8 cellular contexts compared by ENCODE assay signal in genomic region chr11:118145285-118146227, GRCh38. TPM values are rescaled to one million over a fixed set of nuclear protein-coding genes. Genes with fewer than 3 reads are reported as not detected.
DNase-seq lines count a peak whose midpoint lies in the region; ATAC-seq and TF ChIP-seq lines count a peak whose summit lies in the region.

No MANE protein-coding gene starts in this region.

- peak overlapping the region; percentile 50 for H3K4me3 ChIP-seq in LNCaP clone FGC (ENCODE audit: low read depth, low read length)
- H3K4me3 ChIP-seq in SJCRH30: peak overlapping the region; percentile 49
- peak overlapping the region; percentile 38 to 69 for H3K4me3 ChIP-seq in gastroesophageal sphincter
- peak overlapping the region; percentile 76 to 98 for H3K4me3 ChIP-seq in neutrophil (ENCODE audit: low read depth in 1 of 2, low read length in 1 of 2)

- no CpG with 5 or more reads among the region's 78 CpGs for WGBS in gastroesophageal sphincter (ENCODE audit: low coverage in 1 of 2), 2 donors

- H3K4me1 ChIP-seq in SJCRH30 (no peaks in the 10 kb centered on the region), gastroesophageal sphincter (peaks cover 0 to 21% (median 7%) of the 10 kb centered on the region in 3 donors), neutrophil (ENCODE audit: control insufficient read depth in 1 of 2, insufficient read depth in 1 of 2, low read depth in 1 of 2, low read length in 1 of 2) (peaks cover 24 to 31% of the 10 kb centered on the region in 2 experiments)

- no peak for TF ChIP-seq POLR2A in gastroesophageal sphincter (IDR thresholded peaks at IDR 0.05)

- peak; percentile 80 for DNase-seq in DMS153 (lab: John Stamatoyannopoulos, UW)
- peak; percentile 77 for DNase-seq in LNCaP clone FGC (ENCODE audit: low read depth)
- peak; percentile 48 to 78 for DNase-seq in SJCRH30
- DNase-seq in activated naive CD4-positive, alpha-beta T cell (lab: John Stamatoyannopoulos, UW): peak; percentile 58 to 75 (median 71)
- peak; percentile 21 for DNase-seq in stromal cell of bone marrow (ENCODE audit: low read depth)

- H3K9me3 ChIP-seq in SJCRH30 (replicated peaks) (no peaks in the 10 kb centered on the region), gastroesophageal sphincter (no peaks in the 10 kb centered on the region), neutrophil (no peaks in the 10 kb centered on the region)

- H3K27ac ChIP-seq in SJCRH30 (no peak overlapping the region), gastroesophageal sphincter (peak overlapping the region in 3 of 4 donors; percentile 28 to 75 (median 44)), neutrophil (peak overlapping the region; percentile 38)

- ATAC-seq in GM21737 (IDR thresholded peaks at IDR 0.05; ENCODE audit: unreplicated experiment): peak; percentile 70
- ATAC-seq in gastroesophageal sphincter: peak; percentile 90

- no peak for TF ChIP-seq EP300 in gastroesophageal sphincter (IDR thresholded peaks at IDR 0.05)

- no peaks in the 10 kb centered on the region for H3K27me3 ChIP-seq in SJCRH30
- H3K27me3 ChIP-seq in gastroesophageal sphincter: peaks cover 57% of the 10 kb centered on the region
- peaks cover 58% of the 10 kb centered on the region for H3K27me3 ChIP-seq in neutrophil

- TF ChIP-seq CTCF in LNCaP clone FGC (IDR thresholded peaks at IDR 0.05; ENCODE audit: control insufficient read depth, extremely low read depth, insufficient read depth) (peak; percentile 82), gastroesophageal sphincter (IDR thresholded peaks at IDR 0.05) (peak in 3 of 4 experiments; percentile 95), neutrophil (IDR thresholded peaks at IDR 0.05) (peak; percentile 96)

- H3K36me3 ChIP-seq in SJCRH30 (no peaks in the 10 kb centered on the region), gastroesophageal sphincter (no peaks in the 10 kb centered on the region), neutrophil (no peaks in the 10 kb centered on the region)

RNA-seq across cellular contexts. Expression of gene SCN4B, which starts 7.1 kb away (rescaled TPM):
- total RNA-seq in SJCRH30 (2014; rRNA removed; shearing (Covaris generic)): not detected in 2 replicates
- 1 to 10 TPM; 2.7 to 5.8 (median 3.8) TPM for total RNA-seq in gastroesophageal sphincter

RNA-seq across cellular contexts. Expression of gene SCN2B, which starts 30.9 kb away (rescaled TPM):
- not detected in 2 replicates for total RNA-seq in SJCRH30 (2014; rRNA removed; shearing (Covaris generic))
- total RNA-seq in gastroesophageal sphincter: 1 to 10 TPM in 1 of 4 donors, under 1 TPM in 3; 0.25 to 1.0 (median 0.49) TPM

RNA-seq across cellular contexts. Expression of gene SMIM35, which starts 58.8 kb away (rescaled TPM):
- total RNA-seq in SJCRH30 (2014; rRNA removed; shearing (Covaris generic)): not detected in 2 replicates
- under 1 TPM in 1 of 4 donors, not detected in 3; 0.13 TPM for total RNA-seq in gastroesophageal sphincter

Comparison
In these comparisons a context has a peak if more than half of its experiments do, and no peak if none do; other contexts are left out.
1. DNase-seq: peak in every context shown above with its lines; median percentile 80 in DMS153; 77 in LNCaP clone FGC; 71 in activated naive CD4-positive, alpha-beta T cell; 63 in SJCRH30; 21 in stromal cell of bone marrow.